Comparison of ENCODE assay signal across 7 cellular contexts in the genomic region with DNA sequence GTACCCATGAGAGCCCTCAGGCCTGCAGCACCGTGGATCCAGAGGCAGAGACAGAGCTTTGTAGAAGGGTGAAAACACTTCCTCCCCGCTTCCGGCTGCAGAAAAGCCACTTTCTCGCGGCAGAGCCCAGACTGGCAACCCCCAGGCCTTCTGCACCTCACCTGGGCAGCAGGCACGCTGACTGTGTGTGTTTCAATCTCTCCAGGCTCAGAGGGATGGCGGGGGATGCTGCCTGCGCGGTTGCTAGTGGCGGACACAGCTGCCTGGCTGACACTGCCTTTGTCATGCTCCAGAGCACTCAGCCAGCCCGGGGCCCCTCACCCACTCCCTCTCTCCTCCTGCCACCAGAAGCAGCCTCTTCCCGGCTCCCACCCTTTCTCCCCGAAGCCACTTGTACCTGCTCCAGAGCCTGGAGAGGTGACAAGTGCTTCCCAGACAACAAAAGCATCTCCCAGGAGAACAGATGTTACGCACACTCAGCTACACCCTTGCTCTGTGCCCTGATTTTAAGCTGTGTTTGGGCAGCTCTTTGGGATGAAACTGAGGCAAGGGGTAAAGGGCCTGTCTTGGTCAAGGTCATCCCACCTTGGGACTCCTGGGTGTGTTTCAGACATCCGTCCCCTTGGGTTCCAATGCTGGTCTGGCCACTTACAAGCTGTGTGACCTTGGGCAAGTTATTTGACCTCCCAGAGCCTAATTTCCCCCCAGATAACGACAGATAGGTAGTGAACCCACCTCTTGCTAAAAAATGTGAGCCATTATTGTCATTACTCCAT. TPM values are rescaled to one million over a fixed set of nuclear protein-coding genes. Genes with fewer than 3 reads are reported as not detected.
DNase-seq lines count a peak whose midpoint lies in the region; ATAC-seq and TF ChIP-seq lines count a peak whose summit lies in the region.

No MANE protein-coding gene starts in this region.

- H3K4me1 ChIP-seq in HCT116 (ENCODE audit: control insufficient read depth in 1 of 2, insufficient read depth in 2 of 2, low read length in 2 of 2), result peaks cover 20 to 44% of the 10 kb centered on the region in 2 experiments
- peaks cover 19% of the 10 kb centered on the region for H3K4me1 ChIP-seq in Panc1 (ENCODE audit: control insufficient read depth, insufficient read depth, low read length)
- H3K4me1 ChIP-seq in right lobe of liver, result peaks cover 0 to 7% (median 0%) of the 10 kb centered on the region in 4 donors
- H3K4me1 ChIP-seq in thyroid gland, result peaks cover 10 to 12% of the 10 kb centered on the region in 2 donors

- in situ Hi-C loops in Panc1 (cut with HindIII; ENCODE audit: low pct_unique_long_range_greater_than_20kb, low sequenced_read_pairs), result no loop called here
- in situ Hi-C loops in astrocyte of the spinal cord (cut with HindIII; ENCODE audit: low sequenced_read_pairs), result no loop called here

- BruUV-seq in HCT116 (replicated peaks; lab: Mats Ljungman, UMichigan), result TSS peak; percentile 90
- BruUV-seq in Panc1 (replicated peaks; lab: Mats Ljungman, UMichigan), result TSS peak; percentile 87

- H3K36me3 ChIP-seq in HCT116 (ENCODE audit: control insufficient read depth in 1 of 2, insufficient read depth in 2 of 2, low read length in 2 of 2) (no peaks in the 10 kb centered on the region), Panc1 (ENCODE audit: control insufficient read depth, insufficient read depth, low read length) (no peaks in the 10 kb centered on the region), right lobe of liver (no peaks in the 10 kb centered on the region), thyroid gland (no peaks in the 10 kb centered on the region)

- WGBS in right lobe of liver (ENCODE audit: insufficient coverage, low coverage, low lambda C conversion rate, missing lambda C conversion rate), result 70% methylated on average over 5 of the region's 16 CpGs
- WGBS in thyroid gland, 2 donors, result 39 to 44% methylated on average over 12 to 14 of the region's 16 CpGs

- TF ChIP-seq POLR2A in HCT116 (IDR thresholded peaks at IDR 0.05; ENCODE audit: borderline replicate concordance, extremely low read depth, insufficient read depth, insufficient read length) (no peak), right lobe of liver (IDR thresholded peaks at IDR 0.05) (no peak), thyroid gland (IDR thresholded peaks at IDR 0.05) (no peak)

- peak overlapping the region; percentile 78 for H3K4me2 ChIP-seq in HCT116 (ENCODE audit: low read length)

- H3K9ac ChIP-seq in HCT116 (ENCODE audit: low read length), result peak overlapping the region; percentile 77

- H3K27me3 ChIP-seq in HCT116 (ENCODE audit: insufficient read depth, low read length), result no peaks in the 10 kb centered on the region
- no peaks in the 10 kb centered on the region for H3K27me3 ChIP-seq in Panc1 (ENCODE audit: control insufficient read depth, insufficient read depth, low read length)
- H3K27me3 ChIP-seq in right lobe of liver, result no peaks in the 10 kb centered on the region
- H3K27me3 ChIP-seq in thyroid gland, result no peaks in the 10 kb centered on the region

- TF ChIP-seq CTCF in HCT116 (IDR thresholded peaks at IDR 0.05 in 2 of 3, conservative IDR thresholded peaks at IDR 0.05 in 1 of 3; ENCODE audit: borderline replicate concordance in 1 of 3, insufficient read depth in 1 of 3, low read depth in 2 of 3, low read length in 2 of 3) (no peak), Panc1 (IDR thresholded peaks at IDR 0.05) (no peak), astrocyte of the spinal cord (IDR thresholded peaks at IDR 0.05; ENCODE audit: low read depth, low read length) (no peak), right lobe of liver (IDR thresholded peaks at IDR 0.05) (no peak), thyroid gland (IDR thresholded peaks at IDR 0.05) (no peak)

- TF ChIP-seq RAD21 in HCT116 (IDR thresholded peaks at IDR 0.05; ENCODE audit: low read depth), result no peak

- intact Hi-C loops in HCT116 (cut with micrococcal nuclease), result no loop called here
- intact Hi-C loops in Panc1 (cut with micrococcal nuclease; ENCODE audit: unreplicated experiment), result no loop called here
- intact Hi-C loops in right lobe of liver (cut with DNase I), result no loop called here
- intact Hi-C loops in thyroid gland (cut with DNase I), result no loop called here

- H3K79me2 ChIP-seq in HCT116 (ENCODE audit: insufficient read depth, low read length), result peaks cover 10% of the 10 kb centered on the region

- H3K27ac ChIP-seq in HCT116 (ENCODE audit: low read depth, low read length) (peak overlapping the region; percentile 45), Panc1 (ENCODE audit: low read length) (peak overlapping the region; percentile 87), right lobe of liver (peak overlapping the region in 1 of 3 donors; percentile 17), thyroid gland (peak overlapping the region; percentile 71 to 83 (median 75))

- DNase-seq in HCT116 (ENCODE audit: low read depth, low spot score) (no peak), Panc1 (ENCODE audit: low read depth, low spot score) (no peak), astrocyte of the spinal cord (ENCODE audit: low read depth, low spot score) (no peak), right lobe of liver (no peak), thyroid gland (peak; percentile 79 to 84), SKM-1 treated with dmso at 0.1 percent for 144 hours (lab: John Stamatoyannopoulos, UW; ENCODE audit: unreplicated experiment) (no peak), DMS114 treated with DMSO at 0.1 percent for 48 hours (lab: John Stamatoyannopoulos, UW; ENCODE audit: unreplicated experiment) (no peak)

- CTCF ChIA-PET in HCT116 (lab: Charles Lee), result no interaction called here
- CTCF ChIA-PET in Panc1 (lab: Charles Lee), result interaction anchor here (0.6 kb wide), 1 partner anchor 18 kb away, joined by 4 read pairs; no protein-coding TSS in a partner anchor

- no peaks in the 10 kb centered on the region for H4K20me1 ChIP-seq in HCT116 (ENCODE audit: insufficient read depth)

- H3K9me3 ChIP-seq in HCT116 (ENCODE audit: control insufficient read depth in 1 of 2, insufficient read depth in 1 of 2, low read depth in 1 of 2, low read length in 2 of 2) (no peaks in the 10 kb centered on the region), Panc1 (ENCODE audit: control insufficient read depth, insufficient read depth, low read depth, low read length) (no peaks in the 10 kb centered on the region), right lobe of liver (no peaks in the 10 kb centered on the region), thyroid gland (no peaks in the 10 kb centered on the region)

- H3K9me2 ChIP-seq in HCT116 (ENCODE audit: insufficient read depth), result no peaks in the 10 kb centered on the region

- H3K4me3 ChIP-seq in HCT116 (replicated peaks in 1 of 2; ENCODE audit: low read depth in 1 of 2, low read length in 2 of 2), result peak overlapping the region; percentile 63 to 80
- peak overlapping the region; percentile 43 to 58 for H3K4me3 ChIP-seq in Panc1 (ENCODE audit: low read depth in 2 of 2, low read length in 2 of 2)
- H3K4me3 ChIP-seq in astrocyte of the spinal cord (ENCODE audit: low read depth, low read length), result peak overlapping the region; percentile 54
- H3K4me3 ChIP-seq in right lobe of liver, result peak overlapping the region; percentile 48 to 66 (median 55)
- H3K4me3 ChIP-seq in thyroid gland (replicated peaks in 1 of 3), result peak overlapping the region in 1 of 3 donors; percentile 9

- no peak for ATAC-seq in HCT116
- ATAC-seq in Panc1, result no peak
- no peak for ATAC-seq in right lobe of liver

- RAD21 ChIA-PET in HCT116 (lab: Charles Lee; ENCODE audit: low non-redundant PET in 1 of 2, low total read pairs in 2 of 2, uncharacterized antibody in 2 of 2, unreplicated experiment in 2 of 2), result interaction anchor here in 1 of 2 experiments (0.8 kb wide), 1 partner anchor 17 kb away, joined by 3 read pairs; no protein-coding TSS in a partner anchor

- POLR2A ChIA-PET in HCT116 (lab: Charles Lee) (no interaction called here), Panc1 (lab: Charles Lee) (interaction anchor here (0.6 kb wide), 1 partner anchor 12 kb away, joined by 8 read pairs; no protein-coding TSS in a partner anchor)

- no peak overlapping the region for H2AFZ ChIP-seq in HCT116 (ENCODE audit: low read depth, low read length, poor library complexity, severe bottlenecking)

TF ChIP-seq in HCT116, 20 proteins besides CTCF, POLR2A, EP300 and RAD21:
- TF ChIP-seq EZH2 (IDR thresholded peaks at IDR 0.05) (no peak), SRF (IDR thresholded peaks at IDR 0.05; ENCODE audit: low read depth) (no peak), SIN3A (IDR thresholded peaks at IDR 0.05; ENCODE audit: low read depth) (no peak), JUND (IDR thresholded peaks at IDR 0.05) (no peak), TCF7L2 (IDR thresholded peaks at IDR 0.05; ENCODE audit: borderline replicate concordance, extremely low read depth, insufficient read depth, insufficient read length) (no peak), YY1 (IDR thresholded peaks at IDR 0.05; ENCODE audit: extremely low read depth, insufficient replicate concordance, low read depth, low read length) (no peak)
- TF ChIP-seq, protein P1, sequence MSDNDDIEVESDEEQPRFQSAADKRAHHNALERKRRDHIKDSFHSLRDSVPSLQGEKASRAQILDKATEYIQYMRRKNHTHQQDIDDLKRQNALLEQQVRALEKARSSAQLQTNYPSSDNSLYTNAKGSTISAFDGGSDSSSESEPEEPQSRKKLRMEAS (IDR thresholded peaks at IDR 0.05), result no peak
TF ChIP-seq in HCT116: peak in this region for 0.

RNA-seq across cellular contexts. Expression of a gene that starts 9.2 kb away (rescaled TPM):
- 18.2 TPM for total RNA-seq in HCT116 (2021; ENCODE audit: unreplicated experiment)
- 15.5 and 15.6 TPM in 2 replicates for polyA plus RNA-seq in HCT116 (2012)
- total RNA-seq in Panc1 (2021; ENCODE audit: unreplicated experiment), result 87.3 TPM
- polyA plus RNA-seq in Panc1 (2012; ENCODE audit: insufficient read length), result 78.7 TPM
- 1 to 10 TPM in 5 of 6 experiments, under 1 TPM in 1; 0.79 to 2.6 (median 1.4) TPM for total RNA-seq in right lobe of liver
- 1 to 10 TPM; 5.5 to 7.6 (median 6.7) TPM for total RNA-seq in thyroid gland

RNA-seq across cellular contexts. Expression of a gene that starts 33.8 kb away (rescaled TPM):
- total RNA-seq in HCT116 (2021; ENCODE audit: unreplicated experiment) (37.1 TPM), Panc1 (2021; ENCODE audit: unreplicated experiment) (11.1 TPM), right lobe of liver (1 to 10 TPM; 2.6 to 5.8 (median 3.7) TPM), thyroid gland (1 to 10 TPM; 3.8 to 6.3 (median 5.4) TPM)
- 21.3 and 21.7 TPM in 2 replicates for polyA plus RNA-seq in HCT116 (2012)
- 18.7 TPM for polyA plus RNA-seq in Panc1 (2012; ENCODE audit: insufficient read length)

RNA-seq across cellular contexts. Expression of a gene that starts 44.5 kb away (rescaled TPM):
- total RNA-seq in HCT116 (2021; ENCODE audit: unreplicated experiment), result 102 TPM
- polyA plus RNA-seq in HCT116 (2012), result 98.6 and 111 TPM in 2 replicates
- total RNA-seq in Panc1 (2021; ENCODE audit: unreplicated experiment), result 104 TPM
- 105 TPM for polyA plus RNA-seq in Panc1 (2012; ENCODE audit: insufficient read length)
- total RNA-seq in right lobe of liver, result 10 to 100 TPM; 27.9 to 45.9 (median 32.8) TPM
- total RNA-seq in thyroid gland, result 10 to 100 TPM in 3 of 4 donors, 1 to 10 TPM in 1; 5.6 to 60.2 (median 27.3) TPM

Comparison
In these comparisons a context has a peak if more than half of its experiments do, and no peak if none do; other contexts are left out.
1. DNase-seq: peak in thyroid gland (2 of 2); none in HCT116 (single experiment), Panc1 (single experiment), astrocyte of the spinal cord (single experiment), right lobe of liver (0 of 3), SKM-1 treated with dmso at 0.1 percent for 144 hours (single experiment) and DMS114 treated with DMSO at 0.1 percent for 48 hours (single experiment).